1 cellular context compared by ENCODE assay signal in genomic region chr1:25903986-25904385, GRCh38.
TF ChIP-seq lines count a peak whose summit lies in the region.

No MANE protein-coding gene starts in this region.

TF ChIP-seq in IMR-90, 13 proteins besides CTCF, POLR2A, EP300 and RAD21 (continued from another document):
- TF ChIP-seq USF2 (IDR thresholded peaks at IDR 0.05; ENCODE audit: low read depth, low read length) (no peak), SMC3 (IDR thresholded peaks at IDR 0.05; ENCODE audit: low read depth, low read length) (no peak)
